16 cellular contexts compared by ENCODE assay signal in the genomic region with DNA sequence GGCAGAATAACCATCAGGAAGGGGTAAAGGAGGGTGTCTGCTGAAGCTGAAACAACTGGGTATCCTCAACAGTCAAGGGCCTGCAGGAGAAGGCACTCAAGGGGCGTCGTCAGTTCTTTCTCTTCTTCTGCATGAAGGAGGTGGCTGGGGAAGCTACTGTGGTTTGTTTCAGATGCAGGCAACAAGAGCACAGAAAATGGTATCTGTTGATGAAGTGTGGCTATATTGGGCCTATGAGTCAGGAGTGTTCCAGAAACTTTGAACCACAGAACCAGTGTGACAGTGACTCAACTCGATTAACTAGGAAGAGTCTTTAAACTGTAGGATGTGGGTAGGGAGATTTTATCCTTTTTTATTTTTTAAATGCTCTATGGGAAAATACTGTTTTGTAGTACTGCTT.
DNase-seq lines count a peak whose midpoint lies in the region; ATAC-seq and TF ChIP-seq lines count a peak whose summit lies in the region.
"Had no signal": no experiment of that assay in that cellular context is flagged by ENCODE, and none has a peak within 500 bp of the region (broad histone marks: within the 10 kb centered on the region; RNA-seq: fewer than 3 reads in every experiment).

No MANE protein-coding gene starts in this region.

- no peak overlapping the region for H3K4me3 ChIP-seq in BJ (ENCODE audit: low read depth, low read length)
- no peak overlapping the region for H3K4me3 ChIP-seq in right cardiac atrium (ENCODE audit: low read length)
- H3K4me3 ChIP-seq in breast epithelium: no peak overlapping the region
- H3K4me3 ChIP-seq: prostate gland, SJCRH30 had no signal

- H3K4me1 ChIP-seq in right cardiac atrium (ENCODE audit: control insufficient read depth, insufficient read depth, low read length) (no peaks in the 10 kb centered on the region), breast epithelium (no peaks in the 10 kb centered on the region)
- H3K4me1 ChIP-seq: prostate gland, SJCRH30 had no signal

- H3K4me1 Mint-ChIP-seq in osteocyte (ENCODE audit: unreplicated experiment): no peaks in the 10 kb centered on the region

- H3K27me3 ChIP-seq in BJ (ENCODE audit: control insufficient read depth, insufficient read depth, low read length): no peaks in the 10 kb centered on the region
- no peaks in the 10 kb centered on the region for H3K27me3 ChIP-seq in right cardiac atrium (ENCODE audit: control insufficient read depth, insufficient read depth)
- H3K27me3 ChIP-seq in breast epithelium: no peaks in the 10 kb centered on the region
- H3K27me3 ChIP-seq: SJCRH30 had no signal

- ATAC-seq in right cardiac atrium: peak; percentile 24 to 68
- ATAC-seq: CD8-positive, alpha-beta T cell had no signal

- H3K27ac ChIP-seq in right cardiac atrium (ENCODE audit: low read length) (peak overlapping the region; percentile 23), breast epithelium (no peak overlapping the region)
- H3K27ac ChIP-seq: epithelial cell of prostate, prostate gland, SJCRH30 had no signal

- H3K27me3 Mint-ChIP-seq in osteocyte (ENCODE audit: unreplicated experiment): no peaks in the 10 kb centered on the region
- H3K27me3 Mint-ChIP-seq: type B pancreatic cell had no signal

- peak; percentile 10 for DNase-seq in AG08396 (ENCODE audit: low spot score)
- DNase-seq in BJ (ENCODE audit: low read depth): peak; percentile 13
- peak; percentile 27 for DNase-seq in SW480 (ENCODE audit: low spot score)
- DNase-seq in right cardiac atrium: no peak
- no peak for DNase-seq in osteocyte (ENCODE audit: extremely low spot score, unreplicated experiment)
- DNase-seq in breast epithelium (ENCODE audit: low spot score in 2 of 2): no peak
- no peak for DNase-seq in DMS 273 (lab: John Stamatoyannopoulos, UW; ENCODE audit: unreplicated experiment)
- no peak for DNase-seq in middle frontal gyrus (ENCODE audit: extremely low spot score, low spot score)
- DNase-seq: CD8-positive, alpha-beta T cell; cortex of kidney; kidney; NCI-H2171; SJCRH30 had no signal

- no peak overlapping the region for H3K27ac Mint-ChIP-seq in osteocyte (ENCODE audit: unreplicated experiment)
- H3K27ac Mint-ChIP-seq: CD8-positive, alpha-beta T cell; type B pancreatic cell had no signal

- intact Hi-C loops in right cardiac atrium (cut with DNase I): no loop called here
- intact Hi-C loops in breast epithelium (cut with DNase I; ENCODE audit: low total_unique reads): no loop called here

- 69% methylated on average over 3 of the region's 3 CpGs for WGBS in right cardiac atrium

- no peak for TF ChIP-seq POLR2A in breast epithelium (IDR thresholded peaks at IDR 0.05)

- H3K9me3 ChIP-seq in right cardiac atrium (ENCODE audit: control insufficient read depth, low read length) (no peaks in the 10 kb centered on the region), breast epithelium (no peaks in the 10 kb centered on the region)
- H3K9me3 ChIP-seq: prostate gland, SJCRH30 had no signal

- POLR2A ChIA-PET in BJ (lab: Charles Lee): no interaction called here

- H3K9me3 Mint-ChIP-seq in osteocyte (ENCODE audit: unreplicated experiment): peaks cover 25% of the 10 kb centered on the region

- CTCF ChIA-PET in BJ (lab: Yijun Ruan, JAX): no interaction called here

- no peaks in the 10 kb centered on the region for H3K36me3 Mint-ChIP-seq in osteocyte (ENCODE audit: unreplicated experiment)
- H3K36me3 Mint-ChIP-seq: CD8-positive, alpha-beta T cell; type B pancreatic cell had no signal

- TF ChIP-seq CTCF in BJ (IDR thresholded peaks at IDR 0.05; ENCODE audit: insufficient read depth, low read depth, low read length) (no peak), osteocyte (IDR thresholded peaks at IDR 0.05) (no peak), breast epithelium (IDR thresholded peaks at IDR 0.05) (no peak)

- H3K36me3 ChIP-seq in BJ (ENCODE audit: control insufficient read depth, insufficient read depth, low read length) (no peaks in the 10 kb centered on the region), breast epithelium (no peaks in the 10 kb centered on the region)
- H3K36me3 ChIP-seq: prostate gland, SJCRH30 had no signal

- no peak overlapping the region for H3K4me3 Mint-ChIP-seq in osteocyte (ENCODE audit: unreplicated experiment)
- H3K4me3 Mint-ChIP-seq: CD8-positive, alpha-beta T cell; type B pancreatic cell had no signal

Comparison
In these comparisons a context has a peak if more than half of its experiments do, and no peak if none do; other contexts are left out.
1. DNase-seq: peak in AG08396 (single experiment), BJ (single experiment) and SW480 (single experiment); none in right cardiac atrium (0 of 3), osteocyte (single experiment), breast epithelium (0 of 2), DMS 273 (single experiment) and middle frontal gyrus (single experiment).